13 cellular contexts compared by ENCODE assay signal in the genomic region with DNA sequence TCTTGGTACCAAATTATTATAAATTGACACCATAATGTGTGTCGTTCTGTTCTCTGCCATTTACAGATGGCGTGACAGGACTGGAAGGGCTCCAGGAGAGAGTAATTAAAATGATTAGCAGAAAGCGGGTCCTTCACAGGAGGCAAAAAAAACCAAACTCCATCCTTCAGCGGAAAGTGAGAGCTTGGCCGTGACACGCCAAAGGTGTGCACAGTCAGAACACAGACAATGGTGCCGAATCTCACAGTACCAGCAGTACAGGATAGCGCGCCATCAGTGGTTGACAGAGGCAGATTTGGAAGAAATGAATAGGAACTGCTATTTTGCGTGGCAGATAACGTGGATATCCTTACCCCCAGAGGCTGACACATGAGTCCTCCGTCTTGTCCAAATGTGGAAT.
"Had no signal": no experiment of that assay in that cellular context is flagged by ENCODE, and none has a peak within 500 bp of the region (broad histone marks: within the 10 kb centered on the region; RNA-seq: fewer than 3 reads in every experiment).

No MANE protein-coding gene starts in this region.

- DNase-seq: activated CD4-positive, alpha-beta T cell treated with anti-CD3 and anti-CD28 coated beads, Interleukin-2, amount 10 ng/mL, durations not matched to agents 7 days and 5 days; activated CD8-positive, alpha-beta memory T cell treated with anti-CD3 and anti-CD28 coated beads, Interleukin-2, amount 50 U/mL, for 48 hours; activated gamma-delta T cell treated with Interleukin-2 at 50 U/mL for 16 hours; body of pancreas; effector CD8-positive, alpha-beta T cell; esophagus squamous epithelium; kidney; left ventricle myocardium inferior; naive B cell; stimulated activated CD4-positive, alpha-beta T cell treated with anti-CD3 and anti-CD28 coated beads, Interleukin-1b, Interleukin-23, amount 100 ng/mL, for 48 hours had no signal

- FAIRE-seq: endothelial cell of umbilical vein, kidney, pancreas had no signal

- ATAC-seq: body of pancreas, pancreas had no signal

- H3K27ac ChIP-seq: body of pancreas, esophagus squamous epithelium, left ventricle myocardium inferior, pancreas, thoracic aorta had no signal
